Comparison of ENCODE assay signal across 8 cellular contexts in genomic region chrX:47483310-47484268, GRCh38. TPM values are rescaled to one million over a fixed set of nuclear protein-coding genes. Genes with fewer than 3 reads are reported as not detected.
A peak's percentile ranks its signal among the peaks of the same experiment; 100 is the strongest.
DNase-seq lines count a peak whose midpoint lies in the region; ATAC-seq and TF ChIP-seq lines count a peak whose summit lies in the region.

No MANE protein-coding gene starts in this region.

- POLR2A ChIA-PET in activated CD4-positive, alpha-beta T cell treated with anti-CD3 and anti-CD28 coated beads for 36 hours (lab: Charles Lee): no interaction called here
- POLR2A ChIA-PET in RWPE1 (lab: Yijun Ruan, JAX; ENCODE audit: low non-redundant PET): no interaction called here

- peak overlapping the region; percentile 87 for H3K9ac ChIP-seq in endocrine pancreas (ENCODE audit: control insufficient read depth, insufficient read depth, low read length)

- H3K27ac ChIP-seq in RWPE1 (peak overlapping the region; percentile 94), uterus (peak overlapping the region; percentile 92 to 94)

- intact Hi-C loops in activated CD4-positive, alpha-beta T cell treated with anti-CD3 and anti-CD28 coated beads for 36 hours (cut with DNase I, micrococcal nuclease): loop anchor here (1.0 to 10.0 kb wide), 6 partner anchors 40 to 994 kb away; partner anchors contain the start of genes FTSJ1 (in 1 of the 2), UXT (in 1 of the 2) and ZNF81 (in 1 of the 2)
- intact Hi-C loops in mucosa of descending colon (cut with DNase I, micrococcal nuclease) (no loop called here), uterus (cut with DNase I; ENCODE audit: low total_unique reads) (no loop called here)

- TF ChIP-seq CTCF in RWPE1 (conservative IDR thresholded peaks at IDR 0.05; ENCODE audit: low read depth) (no peak), mucosa of descending colon (IDR thresholded peaks at IDR 0.05) (no peak), uterus (IDR thresholded peaks at IDR 0.05) (no peak)

- H3K27ac Mint-ChIP-seq in activated CD4-positive, alpha-beta T cell treated with anti-CD3 and anti-CD28 coated beads for 36 hours: peak overlapping the region; percentile 94

- DNase-seq in activated CD4-positive, alpha-beta T cell treated with anti-CD3 and anti-CD28 coated beads for 36 hours: no peak
- no peak for DNase-seq in activated CD4-positive, alpha-beta T cell treated with anti-CD3 and anti-CD28 coated beads for 48 hours
- DNase-seq in RWPE1 (ENCODE audit: low spot score) (peak; percentile 18), mucosa of descending colon (peak in 2 of 3 donors; percentile 37 to 49), uterus (peak; percentile 22 to 29), NCI-H446 treated with DMSO at 0.1 percent for 48 hours (lab: John Stamatoyannopoulos, UW) (no peak), NAMALWA (ENCODE audit: low spot score) (no peak)

- no peak for TF ChIP-seq POLR2A in uterus (IDR thresholded peaks at IDR 0.05)

- H3K4me1 ChIP-seq in endocrine pancreas (ENCODE audit: control insufficient read depth, insufficient read depth, low read length) (no peaks in the 10 kb centered on the region), mucosa of descending colon (ENCODE audit: low read depth) (peaks cover 6% of the 10 kb centered on the region), uterus (no peaks in the 10 kb centered on the region)

- H3K9me3 ChIP-seq in endocrine pancreas (ENCODE audit: control insufficient read depth, low read length) (no peaks in the 10 kb centered on the region), mucosa of descending colon (no peaks in the 10 kb centered on the region), uterus (no peaks in the 10 kb centered on the region)

- H3K36me3 ChIP-seq in endocrine pancreas (ENCODE audit: control insufficient read depth, insufficient read depth, low read length) (no peaks in the 10 kb centered on the region), mucosa of descending colon (ENCODE audit: low read depth) (no peaks in the 10 kb centered on the region), uterus (no peaks in the 10 kb centered on the region)

- H3K4me3 ChIP-seq in endocrine pancreas (ENCODE audit: control insufficient read depth, insufficient read depth, low read length) (peak overlapping the region; percentile 74), mucosa of descending colon (peak overlapping the region; percentile 74), uterus (peak overlapping the region; percentile 57)

- no peaks in the 10 kb centered on the region for H3K27me3 Mint-ChIP-seq in activated CD4-positive, alpha-beta T cell treated with anti-CD3 and anti-CD28 coated beads for 36 hours

- peaks cover 10% of the 10 kb centered on the region for H3K36me3 Mint-ChIP-seq in activated CD4-positive, alpha-beta T cell treated with anti-CD3 and anti-CD28 coated beads for 36 hours (ENCODE audit: low read depth)

- CTCF ChIA-PET in activated CD4-positive, alpha-beta T cell treated with anti-CD3 and anti-CD28 coated beads for 36 hours (lab: Charles Lee): interaction anchor here (0.7 to 1.0 kb wide), 2 partner anchors 338 to 646 kb away, joined by 3 read pairs; partner anchors contain the start of gene RBM10
- CTCF ChIA-PET in RWPE1 (lab: Yijun Ruan, JAX): interaction anchor here (0.7 to 0.8 kb wide), 2 partner anchors 14 to 39 kb away, joined by 3 to 6 read pairs; no protein-coding TSS in a partner anchor

- no peaks in the 10 kb centered on the region for H3K9me3 Mint-ChIP-seq in activated CD4-positive, alpha-beta T cell treated with anti-CD3 and anti-CD28 coated beads for 36 hours (ENCODE audit: low read depth)

- H3K4me1 Mint-ChIP-seq in activated CD4-positive, alpha-beta T cell treated with anti-CD3 and anti-CD28 coated beads for 36 hours: peaks cover 37% of the 10 kb centered on the region

- no peaks in the 10 kb centered on the region for H3K27me3 ChIP-seq in endocrine pancreas (ENCODE audit: control insufficient read depth, insufficient read depth, low read length)
- peaks cover 0 to 5% of the 10 kb centered on the region in 2 donors for H3K27me3 ChIP-seq in uterus

- peak overlapping the region; percentile 97 for H3K4me3 Mint-ChIP-seq in activated CD4-positive, alpha-beta T cell treated with anti-CD3 and anti-CD28 coated beads for 36 hours

- no peak for ATAC-seq in activated CD4-positive, alpha-beta T cell treated with anti-CD3 and anti-CD28 coated beads for 36 hours
- no peak for ATAC-seq in mucosa of descending colon

RNA-seq across cellular contexts. Expression of gene ZNF41, which starts 0.6 kb away (rescaled TPM):
- 10 to 100 TPM in 1 of 2 experiments, 1 to 10 TPM in 1; 9.3 to 10.9 TPM for total RNA-seq in activated CD4-positive, alpha-beta T cell treated with anti-CD3 and anti-CD28 coated beads for 36 hours
- total RNA-seq in mucosa of descending colon: 10 to 100 TPM in 2 of 3 donors, 1 to 10 TPM in 1; 9.4 to 14.0 (median 12.0) TPM
- 10 to 100 TPM in 3 of 4 donors, 1 to 10 TPM in 1; 4.9 to 14.7 (median 11.5) TPM for total RNA-seq in uterus

Comparison
In these comparisons a context has a peak if more than half of its experiments do, and no peak if none do; other contexts are left out.
1. DNase-seq: peak in RWPE1 (single experiment), mucosa of descending colon (2 of 3) and uterus (2 of 2); none in activated CD4-positive, alpha-beta T cell treated with anti-CD3 and anti-CD28 coated beads for 36 hours (single experiment), activated CD4-positive, alpha-beta T cell treated with anti-CD3 and anti-CD28 coated beads for 48 hours (single experiment), NCI-H446 treated with DMSO at 0.1 percent for 48 hours (single experiment) and NAMALWA (single experiment).
2. intact Hi-C loops: an anchor here in activated CD4-positive, alpha-beta T cell treated with anti-CD3 and anti-CD28 coated beads for 36 hours (1.0 to 10.0 kb wide); none called in mucosa of descending colon and uterus.
3. Peak in every context shown above with its lines, with median percentiles within 50 percentile points of each other: H3K4me3 ChIP-seq.